Comparison of ENCODE assay signal across 8 cellular contexts in genomic region chr16:85461814-85462404, GRCh38.
DNase-seq lines count a peak whose midpoint lies in the region; ATAC-seq lines count a peak whose summit lies in the region.

No MANE protein-coding gene starts in this region.

- DNase-seq in COR-L47 (lab: John Stamatoyannopoulos, UW) (peak; percentile 82), NCI-H1092 treated with DMSO at 0.1 percent for 48 hours (lab: John Stamatoyannopoulos, UW) (peak; percentile 97), amniotic epithelial cell (ENCODE audit: low read depth) (peak; percentile 86), memory B cell (ENCODE audit: low spot score in 2 of 2) (no peak), aorta (no peak)

- H3K27me3 Mint-ChIP-seq in memory B cell, result peaks cover 33% of the 10 kb centered on the region

- no peak overlapping the region for H3K27ac ChIP-seq in aorta (ENCODE audit: low read depth in 1 of 2, low read length in 2 of 2)

- no peaks in the 10 kb centered on the region for H3K4me1 ChIP-seq in aorta (ENCODE audit: control insufficient read depth in 1 of 2, insufficient read depth in 2 of 2, low read length in 2 of 2)

- no peaks in the 10 kb centered on the region for H3K27me3 ChIP-seq in aorta (ENCODE audit: control insufficient read depth in 1 of 2, insufficient read depth in 2 of 2, low read length in 1 of 2)

- WGBS in aorta, 2 donors, result 2 to 4% methylated on average over 13 to 14 of the region's 14 CpGs

- intact Hi-C loops in aorta (cut with DNase I), result loop anchor here in 1 of 2 donors (10.0 kb wide), 1 partner anchor 93 kb away; no protein-coding TSS in a partner anchor

- ATAC-seq in memory B cell (ENCODE audit: low read depth) (peak; percentile 26), aorta (ENCODE audit: low FRiP score) (peak; percentile 42), GM21381 (IDR thresholded peaks at IDR 0.05; ENCODE audit: unreplicated experiment) (no peak), GM21423 (IDR thresholded peaks at IDR 0.05; ENCODE audit: unreplicated experiment) (no peak), HG03095 (IDR thresholded peaks at IDR 0.05; ENCODE audit: unreplicated experiment) (no peak)

- no peaks in the 10 kb centered on the region for H3K36me3 Mint-ChIP-seq in memory B cell

- no peaks in the 10 kb centered on the region for H3K9me3 ChIP-seq in aorta (ENCODE audit: control insufficient read depth, low read length)

- peaks cover 5% of the 10 kb centered on the region for H3K4me1 Mint-ChIP-seq in memory B cell

- no peaks in the 10 kb centered on the region for H3K36me3 ChIP-seq in aorta (ENCODE audit: control insufficient read depth in 1 of 2, insufficient read depth in 2 of 2, low read length in 1 of 2)

- peak overlapping the region in 1 of 2 donors; percentile 20 for H3K4me3 ChIP-seq in aorta (ENCODE audit: low read length in 2 of 2)

- no peaks in the 10 kb centered on the region for H3K9me3 Mint-ChIP-seq in memory B cell

- H3K27ac Mint-ChIP-seq in memory B cell, result no peak overlapping the region

- H3K4me3 Mint-ChIP-seq in memory B cell, result peak overlapping the region; percentile 74

Comparison
In these comparisons a context has a peak if more than half of its experiments do, and no peak if none do; other contexts are left out.
1. DNase-seq: peak in COR-L47 (single experiment), NCI-H1092 treated with DMSO at 0.1 percent for 48 hours (single experiment) and amniotic epithelial cell (single experiment); none in memory B cell (0 of 2) and aorta (0 of 2).
2. ATAC-seq: peak in memory B cell (single experiment) and aorta (single experiment); none in GM21381 (single experiment), GM21423 (single experiment) and HG03095 (single experiment).